8 cellular contexts compared by ENCODE assay signal in genomic region chr2:30149513-30149912, GRCh38. TPM values are rescaled to one million over a fixed set of nuclear protein-coding genes. Genes with fewer than 3 reads are reported as not detected.
DNase-seq lines count a peak whose midpoint lies in the region; ATAC-seq and TF ChIP-seq lines count a peak whose summit lies in the region.

No MANE protein-coding gene starts in this region.

- ATAC-seq in naive thymus-derived CD8-positive, alpha-beta T cell = no peak
- ATAC-seq in HG03521 (IDR thresholded peaks at IDR 0.05; ENCODE audit: unreplicated experiment) = no peak
- no peak for ATAC-seq in GM18868 (IDR thresholded peaks at IDR 0.05; ENCODE audit: unreplicated experiment)

- POLR2A ChIA-PET in naive thymus-derived CD8-positive, alpha-beta T cell (lab: Charles Lee) = interaction anchor here (1.5 to 1.7 kb wide), 2 partner anchors 9 to 16 kb away, joined by 4 to 5 read pairs; no protein-coding TSS in a partner anchor

- H3K4me3 Mint-ChIP-seq in brain (peak overlapping the region in 4 of 5 experiments; percentile 26 to 88 (median 71)), chondrocyte (ENCODE audit: unreplicated experiment) (no peak overlapping the region)
- H3K4me3 Mint-ChIP-seq in naive thymus-derived CD8-positive, alpha-beta T cell = peak overlapping the region in 8 of 10 donors; percentile 22 to 93 (median 84)

- DNase-seq in EH (ENCODE audit: low read depth) = peak; percentile 47
- peak; percentile 39 for DNase-seq in HuH-7.5 (ENCODE audit: low spot score)
- DNase-seq in naive thymus-derived CD8-positive, alpha-beta T cell = peak in 4 of 10 donors; percentile 36 to 38 (median 38)
- no peak for DNase-seq in pons (ENCODE audit: low spot score)
- no peak for DNase-seq in chondrocyte (ENCODE audit: low spot score)

- H3K9me3 Mint-ChIP-seq in brain = no peaks in the 10 kb centered on the region
- H3K9me3 Mint-ChIP-seq in naive thymus-derived CD8-positive, alpha-beta T cell = no peaks in the 10 kb centered on the region
- H3K9me3 Mint-ChIP-seq in chondrocyte (ENCODE audit: low read depth) = no peaks in the 10 kb centered on the region

- H3K36me3 Mint-ChIP-seq in brain = peaks cover 48% of the 10 kb centered on the region
- H3K36me3 Mint-ChIP-seq in naive thymus-derived CD8-positive, alpha-beta T cell = peaks cover 0 to 61% (median 20%) of the 10 kb centered on the region in 3 donors
- H3K36me3 Mint-ChIP-seq in chondrocyte (ENCODE audit: low read depth) = peaks cover 5% of the 10 kb centered on the region

- peak overlapping the region in 2 of 5 experiments; percentile 32 to 34 for H3K27ac Mint-ChIP-seq in brain
- peak overlapping the region in 8 of 10 donors; percentile 17 to 92 (median 60) for H3K27ac Mint-ChIP-seq in naive thymus-derived CD8-positive, alpha-beta T cell
- H3K27ac Mint-ChIP-seq in chondrocyte (ENCODE audit: unreplicated experiment) = no peak overlapping the region

- TF ChIP-seq CTCF in brain (conservative IDR thresholded peaks at IDR 0.05) = no peak
- no peak for TF ChIP-seq CTCF in chondrocyte (IDR thresholded peaks at IDR 0.05)

- peaks cover 56% of the 10 kb centered on the region for H3K4me1 Mint-ChIP-seq in brain
- peaks cover 36 to 79% (median 75%) of the 10 kb centered on the region in 4 donors for H3K4me1 Mint-ChIP-seq in naive thymus-derived CD8-positive, alpha-beta T cell
- H3K4me1 Mint-ChIP-seq in chondrocyte (ENCODE audit: low read depth) = peaks cover 67% of the 10 kb centered on the region

- peaks cover 8% of the 10 kb centered on the region for H3K27me3 Mint-ChIP-seq in brain
- H3K27me3 Mint-ChIP-seq in naive thymus-derived CD8-positive, alpha-beta T cell = no peaks in the 10 kb centered on the region
- H3K27me3 Mint-ChIP-seq in chondrocyte (ENCODE audit: low read depth) = no peaks in the 10 kb centered on the region

RNA-seq across cellular contexts. Expression of gene YPEL5, which starts 2.7 kb away (rescaled TPM):
- 36.9 TPM for polyA plus RNA-seq in brain (ENCODE audit: insufficient read depth, low read depth, low replicate concordance)
- total RNA-seq in naive thymus-derived CD8-positive, alpha-beta T cell = 100 to 1,000 TPM in 1 of 2 experiments, 10 to 100 TPM in 1; 99.8 to 106 TPM
- polyA plus RNA-seq in naive thymus-derived CD8-positive, alpha-beta T cell = 100 to 1,000 TPM in 2 of 3 donors, 10 to 100 TPM in 1; 88.3 to 155 (median 103) TPM
- total RNA-seq in chondrocyte = 75.3 to 93.3 TPM (median 82.8 TPM) in 3 replicates

Comparison
In these comparisons a context has a peak if more than half of its experiments do, and no peak if none do; other contexts are left out.
1. DNase-seq: peak in EH (single experiment) and HuH-7.5 (single experiment); none in pons (single experiment) and chondrocyte (single experiment).